ENCODE assay signal across 8 cellular contexts in the genomic region with DNA sequence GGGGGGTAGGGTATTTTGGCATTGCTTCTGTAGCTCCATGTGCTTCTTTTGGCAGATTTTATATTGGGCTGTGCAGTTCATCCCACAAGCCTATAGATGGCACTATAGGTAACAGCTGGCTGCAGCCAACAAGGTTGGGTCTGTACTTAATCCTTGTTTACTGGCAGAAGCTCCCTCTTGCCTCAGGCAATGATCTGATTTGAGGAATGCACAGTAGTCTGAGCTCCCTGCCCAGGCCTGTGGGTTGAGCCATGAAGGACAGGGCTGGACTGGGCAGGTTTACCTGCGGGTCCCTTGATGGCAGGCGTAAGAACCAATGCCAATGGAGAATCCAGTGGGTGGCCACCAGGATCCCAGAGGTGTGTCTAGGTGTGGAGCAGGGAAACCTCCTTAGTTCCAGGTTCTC. TPM values are rescaled to one million over a fixed set of nuclear protein-coding genes. Genes with fewer than 3 reads are reported as not detected.
DNase-seq lines count a peak whose midpoint lies in the region; ATAC-seq and TF ChIP-seq lines count a peak whose summit lies in the region.

No MANE protein-coding gene starts in this region.

- DNase-seq in COLO668 (lab: John Stamatoyannopoulos, UW; ENCODE audit: unreplicated experiment) (peak; percentile 5), NCI-H1048 (lab: John Stamatoyannopoulos, UW) (peak; percentile 4), hepatic stellate cell (ENCODE audit: low spot score) (peak; percentile 24), stomach (no peak)
- DNase-seq in activated CD8-positive, alpha-beta T cell treated with anti-CD3 and anti-CD28 coated beads for 36 hours = peak; percentile 39

- no peak overlapping the region for H3K27ac ChIP-seq in stomach

- peaks cover 5% of the 10 kb centered on the region for H3K9me3 Mint-ChIP-seq in activated CD8-positive, alpha-beta T cell treated with anti-CD3 and anti-CD28 coated beads for 36 hours

- no peak for TF ChIP-seq POLR2A in stomach (IDR thresholded peaks at IDR 0.05)

- 36 to 55% (median 54%) methylated on average over 2 of the region's 2 CpGs for WGBS in stomach, 5 donors

- ATAC-seq in GM18519 (IDR thresholded peaks at IDR 0.05; ENCODE audit: low FRiP score, unreplicated experiment) (peak; percentile 83), GM21717 (IDR thresholded peaks at IDR 0.05; ENCODE audit: unreplicated experiment) (no peak), HG03571 (IDR thresholded peaks at IDR 0.05; ENCODE audit: unreplicated experiment) (no peak)
- ATAC-seq in activated CD8-positive, alpha-beta T cell treated with anti-CD3 and anti-CD28 coated beads for 36 hours = peak; percentile 88

- no peaks in the 10 kb centered on the region for H3K4me1 ChIP-seq in stomach

- no peak for TF ChIP-seq EP300 in stomach (IDR thresholded peaks at IDR 0.05)

- H3K4me1 Mint-ChIP-seq in activated CD8-positive, alpha-beta T cell treated with anti-CD3 and anti-CD28 coated beads for 36 hours (ENCODE audit: low read depth) = no peaks in the 10 kb centered on the region

- POLR2A ChIA-PET in activated CD8-positive, alpha-beta T cell treated with anti-CD3 and anti-CD28 coated beads for 36 hours (lab: Charles Lee) = no interaction called here

- H3K4me3 Mint-ChIP-seq in activated CD8-positive, alpha-beta T cell treated with anti-CD3 and anti-CD28 coated beads for 36 hours = no peak overlapping the region

- H3K36me3 Mint-ChIP-seq in activated CD8-positive, alpha-beta T cell treated with anti-CD3 and anti-CD28 coated beads for 36 hours (ENCODE audit: low read depth) = no peaks in the 10 kb centered on the region

- H3K27me3 ChIP-seq in stomach = no peaks in the 10 kb centered on the region

- intact Hi-C loops in activated CD8-positive, alpha-beta T cell treated with anti-CD3 and anti-CD28 coated beads for 36 hours (cut with micrococcal nuclease) = loop anchor here (10.0 kb wide), 1 partner anchor 316 kb away; no protein-coding TSS in a partner anchor
- intact Hi-C loops in stomach (cut with DNase I; ENCODE audit: low total_unique reads) = no loop called here

- TF ChIP-seq CTCF in activated CD8-positive, alpha-beta T cell treated with anti-CD3 and anti-CD28 coated beads for 36 hours (IDR thresholded peaks at IDR 0.05) = peak; percentile 88
- TF ChIP-seq CTCF in stomach (IDR thresholded peaks at IDR 0.05) = peak in 4 of 7 experiments; percentile 28 to 62 (median 48)

- no peaks in the 10 kb centered on the region for H3K36me3 ChIP-seq in stomach

- H3K27ac Mint-ChIP-seq in activated CD8-positive, alpha-beta T cell treated with anti-CD3 and anti-CD28 coated beads for 36 hours = no peak overlapping the region

- CTCF ChIA-PET in activated CD8-positive, alpha-beta T cell treated with anti-CD3 and anti-CD28 coated beads for 36 hours (lab: Charles Lee) = interaction anchor here (0.5 to 5.5 kb wide), 47 partner anchors 9 to 400 kb away, joined by 3 to 43 read pairs (median 4); a partner anchor contains a TSS

- H3K9me3 ChIP-seq in stomach = peaks cover 0 to 15% (median 5%) of the 10 kb centered on the region in 4 donors

- peaks cover 22% of the 10 kb centered on the region for H3K27me3 Mint-ChIP-seq in activated CD8-positive, alpha-beta T cell treated with anti-CD3 and anti-CD28 coated beads for 36 hours

- no peak overlapping the region for H3K4me3 ChIP-seq in stomach

RNA-seq across cellular contexts. Expression of a gene that starts 11.7 kb away (rescaled TPM):
- not detected for total RNA-seq in activated CD8-positive, alpha-beta T cell treated with anti-CD3 and anti-CD28 coated beads for 36 hours
- 1 to 10 TPM in 1 of 5 donors, not detected in 4; 6.4 TPM for total RNA-seq in stomach
- polyA plus RNA-seq in stomach = not detected

RNA-seq across cellular contexts. Expression of a gene that starts 20.1 kb away (rescaled TPM):
- not detected for total RNA-seq in activated CD8-positive, alpha-beta T cell treated with anti-CD3 and anti-CD28 coated beads for 36 hours
- 1 to 10 TPM in 1 of 5 donors, not detected in 4; 3.3 TPM for total RNA-seq in stomach
- not detected for polyA plus RNA-seq in stomach

RNA-seq across cellular contexts. Expression of a gene that starts 21.2 kb away (rescaled TPM):
- total RNA-seq in activated CD8-positive, alpha-beta T cell treated with anti-CD3 and anti-CD28 coated beads for 36 hours = not detected
- total RNA-seq in stomach = not detected
- polyA plus RNA-seq in stomach = not detected

RNA-seq across cellular contexts. Expression of a gene that starts 28.2 kb away (rescaled TPM):
- not detected for total RNA-seq in activated CD8-positive, alpha-beta T cell treated with anti-CD3 and anti-CD28 coated beads for 36 hours
- total RNA-seq in stomach = not detected
- polyA plus RNA-seq in stomach = not detected

RNA-seq across cellular contexts. Expression of a gene that starts 54.0 kb away (rescaled TPM):
- not detected for total RNA-seq in activated CD8-positive, alpha-beta T cell treated with anti-CD3 and anti-CD28 coated beads for 36 hours
- not detected for total RNA-seq in stomach
- polyA plus RNA-seq in stomach = not detected

Comparison
In these comparisons a context has a peak if more than half of its experiments do, and no peak if none do; other contexts are left out.
1. ATAC-seq: peak in GM18519 (single experiment) and activated CD8-positive, alpha-beta T cell treated with anti-CD3 and anti-CD28 coated beads for 36 hours (single experiment); none in GM21717 (single experiment) and HG03571 (single experiment).